In genomic region chr22:37774728-37775127, GRCh38 we compare ENCODE assay signal across 16 cellular contexts. TPM values are rescaled to one million over a fixed set of nuclear protein-coding genes. Genes with fewer than 3 reads are reported as not detected.
"Had no signal": no experiment of that assay in that cellular context is flagged by ENCODE, and none has a peak within 500 bp of the region (broad histone marks: within the 10 kb centered on the region; RNA-seq: fewer than 3 reads in every experiment).

No MANE protein-coding gene starts in this region.

- H3K4me3 ChIP-seq: gastroesophageal sphincter, heart right ventricle, lung, neural progenitor cell, skin epidermis, upper lobe of left lung had no signal

- H3K79me2 ChIP-seq: parathyroid adenoma had no signal

- H2AFZ ChIP-seq: neural progenitor cell, parathyroid adenoma had no signal

- H3K27me3 ChIP-seq: gastroesophageal sphincter, heart right ventricle, neural progenitor cell, upper lobe of left lung had no signal

- H3K9ac ChIP-seq: neural progenitor cell, parathyroid adenoma had no signal

- H3K36me3 ChIP-seq: neural progenitor cell had no signal

- ATAC-seq: gastroesophageal sphincter, left colon had no signal

- H3K27ac ChIP-seq: gastroesophageal sphincter, neural progenitor cell, parathyroid adenoma, skin epidermis, upper lobe of left lung had no signal

- DNase-seq: activated CD4-positive, alpha-beta T cell treated with anti-CD3 and anti-CD28 coated beads, Interleukin-2, amount 10 ng/mL, durations not matched to agents 7 days and 5 days; activated gamma-delta T cell treated with Interleukin-2 at 50 U/mL for 16 hours; amniotic stem cell; heart right ventricle; left colon; retina; upper lobe of left lung had no signal

- H3K4me2 ChIP-seq: neural progenitor cell had no signal

- H3K9me3 ChIP-seq: gastroesophageal sphincter, heart right ventricle, upper lobe of left lung had no signal

- FAIRE-seq: colon, islet of Langerhans had no signal

RNA-seq across cellular contexts. Expression of gene GALR3, which starts 48.5 kb away (rescaled TPM):
- total RNA-seq: activated CD4-positive, alpha-beta T cell treated with anti-CD3 and anti-CD28 coated beads, Interleukin-2, amount 10 ng/mL, durations not matched to agents 7 days and 5 days; cardiac septum; gastroesophageal sphincter; heart right ventricle; left colon; lung; temporal lobe; upper lobe of left lung had no signal
- polyA plus RNA-seq: lung had no signal
